12 cellular contexts compared by ENCODE assay signal in genomic region chr17:45425984-45426413, GRCh38. TPM values are rescaled to one million over a fixed set of nuclear protein-coding genes. Genes with fewer than 3 reads are reported as not detected.
DNase-seq lines count a peak whose midpoint lies in the region; ATAC-seq, FAIRE-seq and TF ChIP-seq lines count a peak whose summit lies in the region.
"Had no signal": no experiment of that assay in that cellular context is flagged by ENCODE, and none has a peak within 500 bp of the region (broad histone marks: within the 10 kb centered on the region; RNA-seq: fewer than 3 reads in every experiment).

No MANE protein-coding gene starts in this region.

- no peaks in the 10 kb centered on the region for H3K9me3 ChIP-seq in NT2/D1 (ENCODE audit: insufficient read depth, low read length)
- no peaks in the 10 kb centered on the region for H3K9me3 ChIP-seq in prostate gland

- H3K36me3 ChIP-seq in NT2/D1 (ENCODE audit: insufficient read depth, insufficient read length, low read length) (no peaks in the 10 kb centered on the region), prostate gland (no peaks in the 10 kb centered on the region)

- H3K9ac ChIP-seq in NT2/D1 (ENCODE audit: insufficient read length, low read depth), result peak overlapping the region; percentile 29

- whole genome bisulfite sequencing in prostate gland, result 39% methylated on average over 3 of the region's 6 CpGs

- no peaks in the 10 kb centered on the region for H3K36me3 Mint-ChIP-seq in natural killer cell treated with Interleukin-12 subunit alpha and Interleukin-12 subunit beta and Interleukin-15 and Interleukin-18, amount 100 ng/mL, for 72 hours
- H3K36me3 Mint-ChIP-seq: memory B cell had no signal

- H3K27me3 Mint-ChIP-seq in natural killer cell treated with Interleukin-12 subunit alpha and Interleukin-12 subunit beta and Interleukin-15 and Interleukin-18, amount 100 ng/mL, for 72 hours, result no peaks in the 10 kb centered on the region
- H3K27me3 Mint-ChIP-seq: memory B cell had no signal

- no peak overlapping the region for H3K4me3 ChIP-seq in NT2/D1 (ENCODE audit: insufficient read length, low read depth)
- H3K4me3 ChIP-seq in prostate gland, result no peak overlapping the region

- H3K4me1 Mint-ChIP-seq in natural killer cell treated with Interleukin-12 subunit alpha and Interleukin-12 subunit beta and Interleukin-15 and Interleukin-18, amount 100 ng/mL, for 72 hours (ENCODE audit: low read depth in 2 of 2), result peaks cover 18 to 21% of the 10 kb centered on the region in 2 donors

- no peak for FAIRE-seq in D721Med (lab: Jason Lieb, UNC)

- no peak for TF ChIP-seq POLR2A in prostate gland (IDR thresholded peaks at IDR 0.05)

- H3K4me3 Mint-ChIP-seq in natural killer cell treated with Interleukin-12 subunit alpha and Interleukin-12 subunit beta and Interleukin-15 and Interleukin-18, amount 100 ng/mL, for 72 hours, result no peak overlapping the region
- H3K4me3 Mint-ChIP-seq: activated CD8-positive, alpha-beta T cell treated with anti-CD3 and anti-CD28 coated beads for 36 hours; memory B cell had no signal

- DNase-seq in D721Med (ENCODE audit: insufficient read length, low spot score) (no peak), NT2/D1 (ENCODE audit: low read depth, low spot score) (no peak), epithelial cell of prostate (ENCODE audit: low read depth, low spot score) (no peak), prostate gland (ENCODE audit: low spot score) (no peak), amygdala (lab: John Stamatoyannopoulos, UW) (no peak), NCI-H1417 (lab: John Stamatoyannopoulos, UW) (no peak)
- no peak for DNase-seq in activated CD4-positive, alpha-beta T cell treated with anti-CD3 and anti-CD28 coated beads, Interleukin-2, amount 50 U/mL, for 4 hours
- DNase-seq in natural killer cell treated with Interleukin-12 subunit alpha and Interleukin-12 subunit beta and Interleukin-15 and Interleukin-18, amount 100 ng/mL, for 72 hours (ENCODE audit: low spot score), result no peak
- DNase-seq: activated CD8-positive, alpha-beta T cell treated with anti-CD3 and anti-CD28 coated beads for 36 hours; stimulated activated CD4-positive, alpha-beta T cell treated with anti-CD3 and anti-CD28 coated beads, Interleukin-12 subunit alpha, Interleukin-12 subunit beta, amount 100 ng/mL, for 4 hours had no signal

- peaks cover 49% of the 10 kb centered on the region for H3K27me3 ChIP-seq in NT2/D1 (ENCODE audit: insufficient read depth, insufficient read length)
- no peaks in the 10 kb centered on the region for H3K27me3 ChIP-seq in prostate gland (replicated peaks; ENCODE audit: insufficient read depth)

- intact Hi-C loops in prostate gland (cut with DNase I), result no loop called here

- H3K27ac ChIP-seq in epithelial cell of prostate, result peak overlapping the region; percentile 56
- peak overlapping the region; percentile 80 to 83 for H3K27ac ChIP-seq in prostate gland

- no peaks in the 10 kb centered on the region for H3K9me3 Mint-ChIP-seq in natural killer cell treated with Interleukin-12 subunit alpha and Interleukin-12 subunit beta and Interleukin-15 and Interleukin-18, amount 100 ng/mL, for 72 hours
- H3K9me3 Mint-ChIP-seq: activated CD8-positive, alpha-beta T cell treated with anti-CD3 and anti-CD28 coated beads for 36 hours; activated T-helper 2 cell treated with anti-CD3 and anti-CD28 coated beads, Interferon-gamma antibody, Interleukin-2, Interleukin-4, amounts not matched to agents 10 μg/mL and 5 μg/mL and 100 μg/mL, durations not matched to agents 14 hours and 24 hours and 36 hours; memory B cell had no signal

- ATAC-seq in natural killer cell treated with Interleukin-12 subunit alpha and Interleukin-12 subunit beta and Interleukin-15 and Interleukin-18, amount 100 ng/mL, for 72 hours, result no peak
- ATAC-seq: activated CD8-positive, alpha-beta T cell treated with anti-CD3 and anti-CD28 coated beads for 36 hours had no signal

- H3K4me1 ChIP-seq in NT2/D1 (ENCODE audit: insufficient read depth, insufficient read length) (peaks cover 12% of the 10 kb centered on the region), prostate gland (replicated peaks) (no peaks in the 10 kb centered on the region)

- TF ChIP-seq CTCF in D721Med (IDR thresholded peaks at IDR 0.05; ENCODE audit: insufficient read depth, missing control alignments) (peak; percentile 47), prostate gland (IDR thresholded peaks at IDR 0.05) (no peak)

- H3K27ac Mint-ChIP-seq in natural killer cell treated with Interleukin-12 subunit alpha and Interleukin-12 subunit beta and Interleukin-15 and Interleukin-18, amount 100 ng/mL, for 72 hours, result no peak overlapping the region
- H3K27ac Mint-ChIP-seq: activated CD8-positive, alpha-beta T cell treated with anti-CD3 and anti-CD28 coated beads for 36 hours; activated T-helper 2 cell treated with anti-CD3 and anti-CD28 coated beads, Interferon-gamma antibody, Interleukin-2, Interleukin-4, amounts not matched to agents 10 μg/mL and 5 μg/mL and 100 μg/mL, durations not matched to agents 14 hours and 24 hours and 36 hours had no signal

RNA-seq across cellular contexts. Expression of gene ARHGAP27, which starts 6.7 kb away (rescaled TPM):
- 10 to 100 TPM; 37.9 to 39.9 TPM for total RNA-seq in prostate gland
- total RNA-seq in natural killer cell treated with Interleukin-12 subunit alpha and Interleukin-12 subunit beta and Interleukin-15 and Interleukin-18, amount 100 ng/mL, for 72 hours, result 100 to 1,000 TPM in 1 of 2 donors, 10 to 100 TPM in 1; 79.1 to 102 TPM
